22 cellular contexts compared by ENCODE assay signal in genomic region chr6:148385379-148385778, GRCh38. TPM values are rescaled to one million over a fixed set of nuclear protein-coding genes. Genes with fewer than 3 reads are reported as not detected.
"Had no signal": no experiment of that assay in that cellular context is flagged by ENCODE, and none has a peak within 500 bp of the region (broad histone marks: within the 10 kb centered on the region; RNA-seq: fewer than 3 reads in every experiment).

No MANE protein-coding gene starts in this region.

- H3K4me1 Mint-ChIP-seq: stimulated activated naive B cell treated with anti-CD40 and anti-IgM and Interleukin-4, amounts not matched to agents 10 μg/mL and 1 μg/mL and 100 μg/mL, for 72 hours; stimulated activated naive CD8-positive, alpha-beta T cell treated with anti-CD3 and anti-CD28 coated beads, Interleukin-15, amount 100 ng/mL, for 72 hours had no signal

- DNase-seq: effector memory CD8-positive, alpha-beta T cell; erythroblast; foreskin melanocyte; head of caudate nucleus; islet precursor cell; left lung; naive thymus-derived CD4-positive, alpha-beta T cell; psoas muscle; retina; sigmoid colon; stimulated activated CD4-positive, alpha-beta T cell treated with anti-CD3 and anti-CD28 coated beads, Interleukin-2, amount 100 ng/mL, for 24 hours; stimulated activated CD4-positive, alpha-beta T cell treated with anti-CD3 and anti-CD28 coated beads, Interleukin-4, amount 100 ng/mL, for 4 hours; stimulated activated naive B cell treated with anti-CD40 and anti-IgM and Interleukin-4, amounts not matched to agents 10 μg/mL and 1 μg/mL and 100 μg/mL, for 72 hours; stimulated activated naive CD8-positive, alpha-beta T cell treated with anti-CD3 and anti-CD28 coated beads, Interleukin-15, amount 100 ng/mL, for 72 hours; testis; upper lobe of right lung had no signal

- H3K4me3 Mint-ChIP-seq: effector memory CD8-positive, alpha-beta T cell; naive thymus-derived CD4-positive, alpha-beta T cell; stimulated activated naive B cell treated with anti-CD40 and anti-IgM and Interleukin-4, amounts not matched to agents 10 μg/mL and 1 μg/mL and 100 μg/mL, for 72 hours; stimulated activated naive CD8-positive, alpha-beta T cell treated with anti-CD3 and anti-CD28 coated beads, Interleukin-15, amount 100 ng/mL, for 72 hours had no signal

- H3K4me1 ChIP-seq: sigmoid colon, testis had no signal

- H3K36me3 ChIP-seq: left lung, neutrophil, sigmoid colon, upper lobe of right lung, vagina had no signal

- H3K27ac ChIP-seq: hepatocyte, left lung, neutrophil, psoas muscle, sigmoid colon, testis, upper lobe of right lung, vagina had no signal

- ATAC-seq: effector memory CD8-positive, alpha-beta T cell; left lung; naive thymus-derived CD4-positive, alpha-beta T cell; psoas muscle; stimulated activated naive B cell treated with anti-CD40 and anti-IgM and Interleukin-4, amounts not matched to agents 10 μg/mL and 1 μg/mL and 100 μg/mL, for 72 hours; stimulated activated naive CD8-positive, alpha-beta T cell treated with anti-CD3 and anti-CD28 coated beads, Interleukin-15, amount 100 ng/mL, for 72 hours; upper lobe of right lung had no signal

- H3K27ac Mint-ChIP-seq: effector memory CD8-positive, alpha-beta T cell; naive thymus-derived CD4-positive, alpha-beta T cell; stimulated activated naive B cell treated with anti-CD40 and anti-IgM and Interleukin-4, amounts not matched to agents 10 μg/mL and 1 μg/mL and 100 μg/mL, for 72 hours; stimulated activated naive CD8-positive, alpha-beta T cell treated with anti-CD3 and anti-CD28 coated beads, Interleukin-15, amount 100 ng/mL, for 72 hours had no signal

- H2AFZ ChIP-seq: hepatocyte had no signal

- H3K9me3 Mint-ChIP-seq: effector memory CD8-positive, alpha-beta T cell; stimulated activated naive B cell treated with anti-CD40 and anti-IgM and Interleukin-4, amounts not matched to agents 10 μg/mL and 1 μg/mL and 100 μg/mL, for 72 hours; stimulated activated naive CD8-positive, alpha-beta T cell treated with anti-CD3 and anti-CD28 coated beads, Interleukin-15, amount 100 ng/mL, for 72 hours had no signal

- H3K4me3 ChIP-seq: hepatocyte, left lung, lung, psoas muscle, sigmoid colon, skin epidermis, testis, tibial nerve, upper lobe of right lung, vagina had no signal

- H3K27me3 ChIP-seq: hepatocyte, left lung, sigmoid colon, testis, tibial nerve, upper lobe of right lung, vagina had no signal

- H3K4me2 ChIP-seq: hepatocyte had no signal

- H3K36me3 Mint-ChIP-seq: naive thymus-derived CD4-positive, alpha-beta T cell had no signal

- H3K9me3 ChIP-seq: left lung, neutrophil, psoas muscle, sigmoid colon, testis, tibial nerve, upper lobe of right lung, vagina had no signal

- H3K79me2 ChIP-seq: hepatocyte had no signal

RNA-seq across cellular contexts. Expression of gene SASH1, which starts 42.7 kb away (rescaled TPM):
- polyA plus RNA-seq: naive thymus-derived CD4-positive, alpha-beta T cell had no signal
